In the genomic region with DNA sequence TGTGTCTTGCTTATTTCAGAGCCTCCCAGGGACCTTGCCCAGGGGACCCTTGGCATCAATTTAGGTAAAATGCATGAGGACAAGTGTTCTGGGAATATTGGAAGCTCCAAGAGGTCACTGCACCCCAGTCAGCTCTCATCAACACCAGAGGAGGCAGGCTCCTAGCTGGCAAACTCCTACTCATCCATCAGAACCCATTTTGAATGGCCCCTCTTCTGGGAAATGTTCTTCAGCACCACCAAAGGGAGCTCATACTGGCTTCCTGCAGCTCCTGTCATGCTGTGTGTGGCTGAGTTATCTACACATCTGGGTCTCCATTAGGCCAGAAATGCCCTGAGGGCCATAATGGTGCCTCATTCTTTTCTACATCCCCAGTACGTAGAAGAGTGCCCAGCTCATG, we compare ENCODE assay signal across 1 cellular context.
TF ChIP-seq lines count a peak whose summit lies in the region.

No MANE protein-coding gene starts in this region.

TF ChIP-seq in SK-N-SH treated with all-trans-retinoic acid at 6 μM for 48 hours, 23 proteins besides CTCF, POLR2A, EP300 and RAD21 (continued from another document):
- TF ChIP-seq, protein P1, sequence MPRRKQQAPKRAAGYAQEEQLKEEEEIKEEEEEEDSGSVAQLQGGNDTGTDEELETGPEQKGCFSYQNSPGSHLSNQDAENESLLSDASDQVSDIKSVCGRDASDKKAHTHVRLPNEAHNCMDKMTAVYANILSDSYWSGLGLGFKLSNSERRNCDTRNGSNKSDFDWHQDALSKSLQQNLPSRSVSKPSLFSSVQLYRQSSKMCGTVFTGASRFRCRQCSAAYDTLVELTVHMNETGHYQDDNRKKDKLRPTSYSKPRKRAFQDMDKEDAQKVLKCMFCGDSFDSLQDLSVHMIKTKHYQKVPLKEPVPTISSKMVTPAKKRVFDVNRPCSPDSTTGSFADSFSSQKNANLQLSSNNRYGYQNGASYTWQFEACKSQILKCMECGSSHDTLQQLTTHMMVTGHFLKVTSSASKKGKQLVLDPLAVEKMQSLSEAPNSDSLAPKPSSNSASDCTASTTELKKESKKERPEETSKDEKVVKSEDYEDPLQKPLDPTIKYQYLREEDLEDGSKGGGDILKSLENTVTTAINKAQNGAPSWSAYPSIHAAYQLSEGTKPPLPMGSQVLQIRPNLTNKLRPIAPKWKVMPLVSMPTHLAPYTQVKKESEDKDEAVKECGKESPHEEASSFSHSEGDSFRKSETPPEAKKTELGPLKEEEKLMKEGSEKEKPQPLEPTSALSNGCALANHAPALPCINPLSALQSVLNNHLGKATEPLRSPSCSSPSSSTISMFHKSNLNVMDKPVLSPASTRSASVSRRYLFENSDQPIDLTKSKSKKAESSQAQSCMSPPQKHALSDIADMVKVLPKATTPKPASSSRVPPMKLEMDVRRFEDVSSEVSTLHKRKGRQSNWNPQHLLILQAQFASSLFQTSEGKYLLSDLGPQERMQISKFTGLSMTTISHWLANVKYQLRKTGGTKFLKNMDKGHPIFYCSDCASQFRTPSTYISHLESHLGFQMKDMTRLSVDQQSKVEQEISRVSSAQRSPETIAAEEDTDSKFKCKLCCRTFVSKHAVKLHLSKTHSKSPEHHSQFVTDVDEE (CRISPR knock-in tag; IDR thresholded peaks at IDR 0.05) = no peak
- TF ChIP-seq, protein P2, sequence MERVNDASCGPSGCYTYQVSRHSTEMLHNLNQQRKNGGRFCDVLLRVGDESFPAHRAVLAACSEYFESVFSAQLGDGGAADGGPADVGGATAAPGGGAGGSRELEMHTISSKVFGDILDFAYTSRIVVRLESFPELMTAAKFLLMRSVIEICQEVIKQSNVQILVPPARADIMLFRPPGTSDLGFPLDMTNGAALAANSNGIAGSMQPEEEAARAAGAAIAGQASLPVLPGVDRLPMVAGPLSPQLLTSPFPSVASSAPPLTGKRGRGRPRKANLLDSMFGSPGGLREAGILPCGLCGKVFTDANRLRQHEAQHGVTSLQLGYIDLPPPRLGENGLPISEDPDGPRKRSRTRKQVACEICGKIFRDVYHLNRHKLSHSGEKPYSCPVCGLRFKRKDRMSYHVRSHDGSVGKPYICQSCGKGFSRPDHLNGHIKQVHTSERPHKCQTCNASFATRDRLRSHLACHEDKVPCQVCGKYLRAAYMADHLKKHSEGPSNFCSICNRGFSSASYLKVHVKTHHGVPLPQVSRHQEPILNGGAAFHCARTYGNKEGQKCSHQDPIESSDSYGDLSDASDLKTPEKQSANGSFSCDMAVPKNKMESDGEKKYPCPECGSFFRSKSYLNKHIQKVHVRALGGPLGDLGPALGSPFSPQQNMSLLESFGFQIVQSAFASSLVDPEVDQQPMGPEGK (CRISPR knock-in tag; IDR thresholded peaks at IDR 0.05; ENCODE audit: borderline replicate concordance) = no peak
- TF ChIP-seq ZFP3 (CRISPR knock-in tag; IDR thresholded peaks at IDR 0.05) = peak; percentile 97
